Comparison of ENCODE assay signal across 14 cellular contexts in genomic region chr6:137660296-137660731, GRCh38.
A peak's percentile ranks its signal among the peaks of the same experiment; 100 is the strongest.
DNase-seq lines count a peak whose midpoint lies in the region; ATAC-seq, FAIRE-seq and TF ChIP-seq lines count a peak whose summit lies in the region.
"Had no signal": no experiment of that assay in that cellular context is flagged by ENCODE, and none has a peak within 500 bp of the region (broad histone marks: within the 10 kb centered on the region; RNA-seq: fewer than 3 reads in every experiment).

No MANE protein-coding gene starts in this region.

- H3K4me1 ChIP-seq in DND-41 (ENCODE audit: insufficient read depth, low read length) (peaks cover 60% of the 10 kb centered on the region), KMS-11 (ENCODE audit: low read depth, poor library complexity, severe bottlenecking) (peaks cover 68% of the 10 kb centered on the region), hepatocyte (ENCODE audit: insufficient read depth) (peaks cover 20% of the 10 kb centered on the region), pancreas (peaks cover 10 to 19% (median 11%) of the 10 kb centered on the region in 3 donors)

- intact Hi-C loops in pancreas (cut with DNase I) (no loop called here), sciatic nerve (cut with DNase I) (no loop called here)

- FAIRE-seq in pancreas (lab: Jason Lieb, UNC) = no peak
- FAIRE-seq: HTR-8/SVneo, K562 had no signal

- H3K4me3 ChIP-seq in DND-41 (ENCODE audit: low read depth in 1 of 2, low read length in 2 of 2) (no peak overlapping the region), KMS-11 (IDR thresholded peaks at IDR 0.05; ENCODE audit: insufficient read depth, low read depth, low read length) (no peak overlapping the region), hepatocyte (no peak overlapping the region), pancreas (no peak overlapping the region)
- H3K4me3 ChIP-seq: K562 had no signal

- no peak for ATAC-seq in DND-41 (ENCODE audit: insufficient read depth, low read depth)
- peak; percentile 75 to 86 (median 82) for ATAC-seq in pancreas
- no peak for ATAC-seq in HG03460 (IDR thresholded peaks at IDR 0.05; ENCODE audit: unreplicated experiment)
- no peak for ATAC-seq in sciatic nerve
- ATAC-seq: K562 had no signal

- WGBS in hepatocyte (ENCODE audit: low lambda C conversion rate, missing lambda C conversion rate) = 48% methylated on average over 1 of the region's 1 CpG
- WGBS in pancreas, 2 donors = 11% methylated on average over 1 of the region's 1 CpG

- H3K27me3 ChIP-seq in DND-41 (ENCODE audit: insufficient read depth, low read length, poor library complexity) = no peaks in the 10 kb centered on the region
- H3K27me3 ChIP-seq in KMS-11 (ENCODE audit: insufficient read depth, low read depth) = no peaks in the 10 kb centered on the region
- H3K27me3 ChIP-seq in hepatocyte = no peaks in the 10 kb centered on the region
- no peaks in the 10 kb centered on the region for H3K27me3 ChIP-seq in pancreas

- H4K20me1 ChIP-seq in DND-41 (ENCODE audit: insufficient read depth, low read length) (no peaks in the 10 kb centered on the region), KMS-11 (ENCODE audit: insufficient read depth) (no peaks in the 10 kb centered on the region), hepatocyte (ENCODE audit: insufficient read depth, poor library complexity, severe bottlenecking) (no peaks in the 10 kb centered on the region)

- H3K79me2 ChIP-seq in DND-41 (ENCODE audit: insufficient read depth, low read length) (no peaks in the 10 kb centered on the region), KMS-11 (ENCODE audit: insufficient read depth, low read depth) (no peaks in the 10 kb centered on the region), hepatocyte (no peaks in the 10 kb centered on the region)

- H3K27ac ChIP-seq in DND-41 (ENCODE audit: low read length) (peak overlapping the region; percentile 60; the same call in 1 of the 2 replicates), KMS-11 (no peak overlapping the region), hepatocyte (peak overlapping the region; percentile 64), pancreas (peak overlapping the region in 2 of 4 donors; percentile 70 to 71)
- H3K27ac ChIP-seq: C4-2B had no signal

- no peak overlapping the region for H3K4me2 ChIP-seq in DND-41 (ENCODE audit: insufficient read depth, low read length)
- H3K4me2 ChIP-seq in KMS-11 = peak overlapping the region; percentile 89
- peak overlapping the region; percentile 42 for H3K4me2 ChIP-seq in hepatocyte

- H2AFZ ChIP-seq in DND-41 (ENCODE audit: low read depth, low read length) = no peak overlapping the region
- peak overlapping the region; percentile 42; the same call in 1 of the 2 replicates for H2AFZ ChIP-seq in KMS-11 (ENCODE audit: low read depth)
- H2AFZ ChIP-seq in hepatocyte = no peak overlapping the region

- no peaks in the 10 kb centered on the region for H3K9me3 ChIP-seq in DND-41 (ENCODE audit: insufficient read depth, low read length, severe bottlenecking)
- H3K9me3 ChIP-seq in hepatocyte (ENCODE audit: low read depth) = no peaks in the 10 kb centered on the region
- H3K9me3 ChIP-seq in pancreas = no peaks in the 10 kb centered on the region

- H3K9me2 ChIP-seq in hepatocyte (replicated peaks; ENCODE audit: insufficient read depth) = no peaks in the 10 kb centered on the region

- H3K36me3 ChIP-seq in DND-41 (ENCODE audit: insufficient read depth, low read length) = no peaks in the 10 kb centered on the region
- H3K36me3 ChIP-seq in KMS-11 (ENCODE audit: insufficient read depth) = no peaks in the 10 kb centered on the region
- no peaks in the 10 kb centered on the region for H3K36me3 ChIP-seq in hepatocyte (replicated peaks; ENCODE audit: insufficient read depth, low read depth)
- H3K36me3 ChIP-seq in pancreas = no peaks in the 10 kb centered on the region

- DNase-seq in DND-41 = no peak
- DNase-seq in hepatocyte (ENCODE audit: low spot score) = no peak
- DNase-seq in pancreas = no peak
- no peak for DNase-seq in sciatic nerve (ENCODE audit: low spot score)
- no peak for DNase-seq in NCI-H2171 treated with DMSO at 0.1 percent for 48 hours (lab: John Stamatoyannopoulos, UW)
- DNase-seq: H7, NCI-H1417 treated with DMSO at 0.1 percent for 48 hours, NCI-H2029, NCI-H510A had no signal

- H3K9ac ChIP-seq in DND-41 (ENCODE audit: low read depth, low read length) (no peak overlapping the region), KMS-11 (no peak overlapping the region)

- TF ChIP-seq CTCF in DND-41 (IDR thresholded peaks at IDR 0.05; ENCODE audit: borderline replicate concordance, extremely low read depth, low read length, poor library complexity, severe bottlenecking) = no peak
- no peak for TF ChIP-seq CTCF in KMS-11 (conservative IDR thresholded peaks at IDR 0.05; ENCODE audit: low read depth, low read length)
- TF ChIP-seq CTCF in hepatocyte (IDR thresholded peaks at IDR 0.05; ENCODE audit: poor library complexity) = no peak
- no peak for TF ChIP-seq CTCF in pancreas (IDR thresholded peaks at IDR 0.05)

Comparison
In these comparisons a context has a peak if more than half of its experiments do, and no peak if none do; other contexts are left out.
1. ATAC-seq: peak in pancreas (4 of 4); none in DND-41 (single experiment), HG03460 (single experiment) and sciatic nerve (single experiment).